14 cellular contexts compared by ENCODE assay signal in genomic region chr5:100757618-100758017, GRCh38.
A peak's percentile ranks its signal among the peaks of the same experiment; 100 is the strongest.
DNase-seq lines count a peak whose midpoint lies in the region; ATAC-seq and TF ChIP-seq lines count a peak whose summit lies in the region.
"Had no signal": no experiment of that assay in that cellular context is flagged by ENCODE, and none has a peak within 500 bp of the region (broad histone marks: within the 10 kb centered on the region; RNA-seq: fewer than 3 reads in every experiment).

No MANE protein-coding gene starts in this region.

- no peaks in the 10 kb centered on the region for H3K79me1 ChIP-seq in mesendoderm (ENCODE audit: low read length)

- no peak for TF ChIP-seq CTCF in colonic mucosa (IDR thresholded peaks at IDR 0.05)

- no peak overlapping the region for H3K4me3 ChIP-seq in NT2/D1 (ENCODE audit: insufficient read length, low read depth)
- peak overlapping the region; percentile 27 for H3K4me3 ChIP-seq in iPS-18a (ENCODE audit: low read length)
- H3K4me3 ChIP-seq in mesendoderm (ENCODE audit: low read length) = no peak overlapping the region
- no peak overlapping the region for H3K4me3 ChIP-seq in colonic mucosa
- H3K4me3 ChIP-seq: BLaER1 had no signal

- H2AK5ac ChIP-seq in mesendoderm (ENCODE audit: low read length) = no peak overlapping the region

- H3K27ac ChIP-seq in iPS-18a (ENCODE audit: low read length) = no peak overlapping the region
- no peak overlapping the region for H3K27ac ChIP-seq in mesendoderm (ENCODE audit: low read depth, low read length)
- H3K27ac ChIP-seq in colonic mucosa = no peak overlapping the region
- H3K27ac ChIP-seq: 22Rv1, BLaER1 had no signal

- H3K4ac ChIP-seq in mesendoderm (ENCODE audit: low read depth, low read length) = no peak overlapping the region

- no peak overlapping the region for H2BK15ac ChIP-seq in mesendoderm (replicated peaks; ENCODE audit: low read depth)

- H4K8ac ChIP-seq in mesendoderm (ENCODE audit: low read depth, low read length) = no peak overlapping the region

- H3K9ac ChIP-seq in NT2/D1 (ENCODE audit: insufficient read length, low read depth) (no peak overlapping the region), iPS-18a (ENCODE audit: low read length) (no peak overlapping the region), mesendoderm (ENCODE audit: low read length) (no peak overlapping the region), colonic mucosa (ENCODE audit: low read depth in 2 of 2, low read length in 2 of 2) (no peak overlapping the region)
- H3K9ac ChIP-seq: BLaER1 had no signal

- H3K9me3 ChIP-seq in NT2/D1 (ENCODE audit: insufficient read depth, low read length) (no peaks in the 10 kb centered on the region), iPS-18a (ENCODE audit: control insufficient read depth, low read depth, low read length) (no peaks in the 10 kb centered on the region), colonic mucosa (no peaks in the 10 kb centered on the region)
- H3K9me3 ChIP-seq: BLaER1 had no signal

- H3K18ac ChIP-seq in mesendoderm (ENCODE audit: low read length) = no peak overlapping the region

- H3K36me3 ChIP-seq in NT2/D1 (ENCODE audit: insufficient read depth, insufficient read length, low read length) (no peaks in the 10 kb centered on the region), iPS-18a (ENCODE audit: control insufficient read depth, low read depth, low read length) (no peaks in the 10 kb centered on the region), mesendoderm (ENCODE audit: control insufficient read depth, insufficient read depth, low read length) (no peaks in the 10 kb centered on the region), colonic mucosa (no peaks in the 10 kb centered on the region)
- H3K36me3 ChIP-seq: BLaER1 had no signal

- H3K79me2 ChIP-seq in mesendoderm (ENCODE audit: control insufficient read depth, insufficient read depth, low read length) = no peaks in the 10 kb centered on the region

- peak; percentile 22 for DNase-seq in ELF-1 (ENCODE audit: low read depth, low spot score)
- peak; percentile 25 for DNase-seq in NT2/D1 (ENCODE audit: low read depth, low spot score)
- peak; percentile 88 for DNase-seq in mesendoderm
- no peak for DNase-seq in left lobe of liver (ENCODE audit: low spot score)
- no peak for DNase-seq in activated naive CD4-positive, alpha-beta T cell treated with anti-CD3 and anti-CD28 coated beads, Interleukin-2, amount 50 U/mL, for 16 hours
- no peak for DNase-seq in colonic mucosa
- no peak for DNase-seq in COLO668 (lab: John Stamatoyannopoulos, UW; ENCODE audit: unreplicated experiment)
- DNase-seq: AML-193, Calu3, DMS 273 treated with DMSO at 0.1 percent for 48 hours had no signal

- H3K23ac ChIP-seq in mesendoderm (ENCODE audit: low read length) = no peak overlapping the region

- no CpG with 5 or more reads among the region's 8 CpGs for WGBS in mesendoderm (ENCODE audit: extremely low coverage, insufficient coverage, low lambda C conversion rate)

- H2BK120ac ChIP-seq in mesendoderm (ENCODE audit: low read depth, low read length) = no peak overlapping the region

- no peak overlapping the region for H3K56ac ChIP-seq in mesendoderm (ENCODE audit: low read length)

- H3K4me1 ChIP-seq in NT2/D1 (ENCODE audit: insufficient read depth, insufficient read length) (no peaks in the 10 kb centered on the region), iPS-18a (ENCODE audit: control insufficient read depth, low read depth, low read length) (peaks cover 25% of the 10 kb centered on the region), mesendoderm (ENCODE audit: control insufficient read depth, low read depth, low read length) (peaks cover 7% of the 10 kb centered on the region), colonic mucosa (no peaks in the 10 kb centered on the region)
- H3K4me1 ChIP-seq: BLaER1 had no signal

- intact Hi-C loops in colonic mucosa (cut with DNase I) = no loop called here

- H4K5ac ChIP-seq in mesendoderm (ENCODE audit: low read length) = no peak overlapping the region

- H3K27me3 ChIP-seq in NT2/D1 (ENCODE audit: insufficient read depth, insufficient read length) (no peaks in the 10 kb centered on the region), iPS-18a (ENCODE audit: control insufficient read depth, insufficient read depth, low read length) (peaks cover 51% of the 10 kb centered on the region), mesendoderm (ENCODE audit: insufficient read depth, low read length, poor library complexity) (no peaks in the 10 kb centered on the region), colonic mucosa (no peaks in the 10 kb centered on the region)
- H3K27me3 ChIP-seq: BLaER1 had no signal

- no peak overlapping the region for H2BK5ac ChIP-seq in mesendoderm (ENCODE audit: low read length)

- ATAC-seq in left lobe of liver = no peak
- ATAC-seq: HCT116 had no signal

- no peak overlapping the region for H3K4me2 ChIP-seq in mesendoderm (ENCODE audit: low read length)
- H3K4me2 ChIP-seq: BLaER1 had no signal

Comparison
In these comparisons a context has a peak if more than half of its experiments do, and no peak if none do; other contexts are left out.
1. DNase-seq: peak in ELF-1 (single experiment), NT2/D1 (single experiment) and mesendoderm (single experiment); none in left lobe of liver (single experiment), activated naive CD4-positive, alpha-beta T cell treated with anti-CD3 and anti-CD28 coated beads, Interleukin-2, amount 50 U/mL, for 16 hours (single experiment), colonic mucosa (single experiment) and COLO668 (single experiment).